In the genomic region with DNA sequence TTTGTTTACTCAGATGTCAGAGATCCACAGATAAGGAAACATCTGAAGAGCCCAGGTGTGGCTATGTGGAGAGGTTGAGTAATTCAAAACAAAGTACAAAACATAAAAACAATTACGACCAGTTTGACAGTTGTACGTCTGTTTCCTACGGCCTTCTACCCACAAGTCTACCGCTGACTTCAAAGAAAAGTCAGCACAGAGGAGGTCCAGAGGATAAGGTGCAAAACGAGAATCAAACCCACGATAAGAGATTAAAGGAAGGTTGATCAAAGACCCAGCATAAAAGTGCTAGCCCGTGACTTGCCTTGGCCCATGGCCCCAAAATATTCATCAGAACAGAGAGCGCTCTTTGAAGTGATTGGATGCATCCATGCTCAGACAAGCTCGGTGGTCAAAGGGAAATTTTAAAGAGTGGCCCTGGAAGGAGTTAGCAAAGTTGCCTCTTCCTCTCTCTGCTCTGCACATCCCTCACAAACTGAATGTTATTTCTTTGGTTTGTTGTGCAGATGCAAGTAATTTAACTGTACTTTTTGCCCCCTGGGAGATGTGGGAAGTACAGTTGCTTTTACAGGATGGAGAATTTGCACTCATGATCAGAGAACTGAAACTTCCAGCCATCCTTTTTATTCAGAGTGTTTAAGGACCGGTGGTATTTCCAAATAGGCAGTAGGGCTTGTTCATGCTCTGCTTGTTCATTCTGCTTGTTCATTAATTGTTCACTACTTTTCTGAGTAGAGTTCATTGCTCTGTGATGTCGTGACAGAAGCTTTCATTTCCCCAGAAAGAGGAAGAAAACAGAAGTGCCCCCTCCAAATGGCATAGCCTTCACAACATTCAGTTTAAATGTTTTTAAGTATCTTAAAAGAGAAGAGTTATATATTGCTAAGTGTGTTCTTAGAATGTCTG, we compare ENCODE assay signal across 19 cellular contexts. TPM values are rescaled to one million over a fixed set of nuclear protein-coding genes. Genes with fewer than 3 reads are reported as not detected.
DNase-seq lines count a peak whose midpoint lies in the region; TF ChIP-seq lines count a peak whose summit lies in the region.
"Had no signal": no experiment of that assay in that cellular context is flagged by ENCODE, and none has a peak within 500 bp of the region (broad histone marks: within the 10 kb centered on the region; RNA-seq: fewer than 3 reads in every experiment).

No MANE protein-coding gene starts in this region.

- H3F3A ChIP-seq in SU-DHL-6 (ENCODE audit: insufficient read depth) = peaks cover 54% of the 10 kb centered on the region

- peak overlapping the region; percentile 31 for H3K4me3 ChIP-seq in SU-DHL-6 (ENCODE audit: insufficient read depth, low read length, poor library complexity, severe bottlenecking)
- H3K4me3 ChIP-seq: Peyer's patch, upper lobe of right lung had no signal

- in situ Hi-C loops in KBM-7 (cut with MboI; ENCODE audit: low pct_unique_long_range_greater_than_20kb, low sequenced_read_pairs) = no loop called here

- peaks cover 51% of the 10 kb centered on the region for H3K79me2 ChIP-seq in SU-DHL-6 (ENCODE audit: insufficient read depth, low read length)

- intact Hi-C loops in posterior vena cava (cut with DNase I) = no loop called here

- H3K27ac Mint-ChIP-seq in nephron progenitor cell = peak overlapping the region; percentile 71
- H3K27ac Mint-ChIP-seq: activated CD8-positive, alpha-beta T cell treated with anti-CD3 and anti-CD28 coated beads, Interleukin-2, amount 10 ng/mL, durations not matched to agents 7 days and 5 days; stimulated activated naive CD8-positive, alpha-beta T cell treated with anti-CD3 and anti-CD28 coated beads, Interleukin-15, Interleukin-2, amounts not matched to agents 100 ng/mL and 50 ng/mL, for 24 hours had no signal

- H3K36me3 Mint-ChIP-seq in nephron progenitor cell (ENCODE audit: low read depth) = peaks cover 37% of the 10 kb centered on the region

- no peaks in the 10 kb centered on the region for H4K20me1 ChIP-seq in SU-DHL-6 (ENCODE audit: low read depth, low read length)

- no peak overlapping the region for H2AFZ ChIP-seq in SU-DHL-6 (ENCODE audit: low read depth, low read length, severe bottlenecking)

- H3K27ac ChIP-seq in SU-DHL-6 (ENCODE audit: low read depth, low read length) = peak overlapping the region; percentile 99
- H3K27ac ChIP-seq: Peyer's patch, upper lobe of right lung, WERI-Rb-1 had no signal

- DNase-seq in NCI-H1105 treated with DMSO at 0.1 percent for 48 hours (lab: John Stamatoyannopoulos, UW) (peak; percentile 22), NCI-H1105 (lab: John Stamatoyannopoulos, UW) (no peak), KBM-7 (peak; percentile 44), nephron progenitor cell (no peak), posterior vena cava (ENCODE audit: low spot score) (no peak), GOT3 (lab: John Stamatoyannopoulos, UW) (no peak), NCI-H1930 (lab: John Stamatoyannopoulos, UW) (no peak)
- DNase-seq: 8988T; activated CD8-positive, alpha-beta T cell treated with anti-CD3 and anti-CD28 coated beads, Interleukin-2, amount 10 ng/mL, durations not matched to agents 7 days and 5 days; DMS 273 treated with DMSO at 0.1 percent for 48 hours; islet precursor cell; mesenchymal stem cell; NCI-H524 treated with DMSO at 0.1 percent for 48 hours; Peyer's patch; upper lobe of right lung; WERI-Rb-1 had no signal

- H3K4me1 Mint-ChIP-seq in nephron progenitor cell = peaks cover 46% of the 10 kb centered on the region

- H3K36me3 ChIP-seq in SU-DHL-6 (ENCODE audit: low read length) = no peaks in the 10 kb centered on the region
- H3K36me3 ChIP-seq: Peyer's patch, upper lobe of right lung, WERI-Rb-1 had no signal

- H3K9me3 ChIP-seq in SU-DHL-6 (ENCODE audit: insufficient read depth, low read length) = no peaks in the 10 kb centered on the region
- H3K9me3 ChIP-seq: Peyer's patch, upper lobe of right lung had no signal

- peak overlapping the region; percentile 39 for H3K4me3 Mint-ChIP-seq in nephron progenitor cell
- H3K4me3 Mint-ChIP-seq: activated CD8-positive, alpha-beta T cell treated with anti-CD3 and anti-CD28 coated beads, Interleukin-2, amount 10 ng/mL, durations not matched to agents 7 days and 5 days; nephron; stimulated activated naive CD8-positive, alpha-beta T cell treated with anti-CD3 and anti-CD28 coated beads, Interleukin-15, Interleukin-2, amounts not matched to agents 100 ng/mL and 50 ng/mL, for 24 hours had no signal

- TF ChIP-seq CTCF in SU-DHL-6 (IDR thresholded peaks at IDR 0.05; ENCODE audit: insufficient read depth, low read length, poor library complexity, severe bottlenecking) (no peak), nephron progenitor cell (IDR thresholded peaks at IDR 0.05) (no peak)

- H3K4me2 ChIP-seq in SU-DHL-6 (ENCODE audit: low read depth, low read length, poor library complexity, severe bottlenecking) = peak overlapping the region; percentile 70

- no peaks in the 10 kb centered on the region for H3K9me2 ChIP-seq in SU-DHL-6 (replicated peaks; ENCODE audit: insufficient read depth, low read length)

- H3K9me3 Mint-ChIP-seq in nephron progenitor cell = peaks cover 6% of the 10 kb centered on the region
- H3K9me3 Mint-ChIP-seq: nephron had no signal

- H3K27me3 Mint-ChIP-seq in nephron progenitor cell (ENCODE audit: low read depth, poor library complexity) = no peaks in the 10 kb centered on the region
- H3K27me3 Mint-ChIP-seq: stimulated activated naive CD8-positive, alpha-beta T cell treated with anti-CD3 and anti-CD28 coated beads, Interleukin-15, Interleukin-2, amounts not matched to agents 100 ng/mL and 50 ng/mL, for 24 hours had no signal

- no peaks in the 10 kb centered on the region for H3K27me3 ChIP-seq in SU-DHL-6 (ENCODE audit: low read length)
- H3K27me3 ChIP-seq: Peyer's patch, upper lobe of right lung had no signal

- H3K9ac ChIP-seq in SU-DHL-6 (ENCODE audit: low read length) = peak overlapping the region; percentile 56

RNA-seq across cellular contexts. Expression of a gene that starts 31.1 kb away (rescaled TPM):
- total RNA-seq in posterior vena cava = 1 to 10 TPM; 1.1 to 3.2 TPM
- total RNA-seq: activated CD8-positive, alpha-beta T cell treated with anti-CD3 and anti-CD28 coated beads, Interleukin-2, amount 10 ng/mL, durations not matched to agents 7 days and 5 days had no signal

Comparison
In these comparisons a context has a peak if more than half of its experiments do, and no peak if none do; other contexts are left out.
1. DNase-seq: peak in NCI-H1105 treated with DMSO at 0.1 percent for 48 hours (single experiment) and KBM-7 (single experiment); none in NCI-H1105 (single experiment), nephron progenitor cell (single experiment), posterior vena cava (single experiment), GOT3 (single experiment) and NCI-H1930 (0 of 2).